8 cellular contexts compared by ENCODE assay signal in the genomic region with DNA sequence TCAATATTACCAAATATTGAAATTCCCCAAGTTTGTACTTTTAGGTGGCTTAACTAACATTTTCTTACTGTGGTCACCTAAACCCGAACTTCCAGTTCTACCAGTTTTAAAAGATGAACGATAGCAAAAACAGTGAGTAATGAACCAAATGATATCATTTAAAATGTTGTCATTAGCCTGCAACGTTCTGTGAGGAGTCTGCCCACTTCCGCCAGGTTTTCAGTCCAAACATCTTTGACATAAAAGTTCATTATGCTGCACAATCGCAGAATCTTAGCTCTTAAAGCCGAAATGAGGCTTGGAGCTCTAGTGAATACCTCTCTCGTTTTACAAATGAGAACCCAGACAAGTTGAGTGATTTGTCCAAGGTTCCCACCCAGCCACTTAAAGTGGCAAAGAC. TPM values are rescaled to one million over a fixed set of nuclear protein-coding genes. Genes with fewer than 3 reads are reported as not detected.
DNase-seq lines count a peak whose midpoint lies in the region; ATAC-seq and TF ChIP-seq lines count a peak whose summit lies in the region.

No MANE protein-coding gene starts in this region.

- H3K36me3 ChIP-seq in HCT116 (ENCODE audit: control insufficient read depth in 1 of 2, insufficient read depth in 2 of 2, low read length in 2 of 2) (peaks cover 0 to 3% of the 10 kb centered on the region in 2 experiments; a peak in 1 of 4 replicates), kidney epithelial cell (ENCODE audit: control insufficient read depth, insufficient read depth, low read length) (no peaks in the 10 kb centered on the region), thyroid gland (no peaks in the 10 kb centered on the region)

- 8 to 13% methylated on average over 7 of the region's 7 CpGs for WGBS in thyroid gland, 2 donors

- H3K9me2 ChIP-seq in HCT116 (ENCODE audit: insufficient read depth) = no peaks in the 10 kb centered on the region

- H3K27ac ChIP-seq in HCT116 (ENCODE audit: low read depth, low read length) (no peak overlapping the region), thyroid gland (peak overlapping the region; percentile 66 to 85 (median 72))

- no peaks in the 10 kb centered on the region for H3K9me3 Mint-ChIP-seq in activated naive CD8-positive, alpha-beta T cell treated with anti-CD3 and anti-CD28 coated beads, Interleukin-2, amount 50 U/mL, for 24 hours

- peak overlapping the region; percentile 88 for H3K4me3 Mint-ChIP-seq in activated naive CD8-positive, alpha-beta T cell treated with anti-CD3 and anti-CD28 coated beads, Interleukin-2, amount 50 U/mL, for 24 hours

- TF ChIP-seq CTCF in AG10803 (conservative IDR thresholded peaks at IDR 0.05; ENCODE audit: low read length) = no peak
- no peak for TF ChIP-seq CTCF in HCT116 (IDR thresholded peaks at IDR 0.05 in 2 of 3, conservative IDR thresholded peaks at IDR 0.05 in 1 of 3; ENCODE audit: borderline replicate concordance in 1 of 3, insufficient read depth in 1 of 3, low read depth in 2 of 3, low read length in 2 of 3)
- TF ChIP-seq CTCF in kidney epithelial cell (IDR thresholded peaks at IDR 0.05; ENCODE audit: insufficient read depth, low read length, poor library complexity, severe bottlenecking) = no peak
- TF ChIP-seq CTCF in thyroid gland (IDR thresholded peaks at IDR 0.05) = no peak

- H3K4me2 ChIP-seq in HCT116 (ENCODE audit: low read length) = peak overlapping the region; percentile 81

- intact Hi-C loops in HCT116 (cut with micrococcal nuclease) (no loop called here), thyroid gland (cut with DNase I) (loop anchor here (10.0 kb wide), 1 partner anchor 340 kb away; no protein-coding TSS in a partner anchor)

- POLR2A ChIA-PET in HCT116 (lab: Charles Lee) = no interaction called here

- peak overlapping the region; percentile 83 for H3K27ac Mint-ChIP-seq in activated naive CD8-positive, alpha-beta T cell treated with anti-CD3 and anti-CD28 coated beads, Interleukin-2, amount 50 U/mL, for 24 hours

- peaks cover 0 to 11% of the 10 kb centered on the region in 2 experiments; a peak in 2 of 4 replicates for H3K4me1 ChIP-seq in HCT116 (ENCODE audit: control insufficient read depth in 1 of 2, insufficient read depth in 2 of 2, low read length in 2 of 2)
- H3K4me1 ChIP-seq in thyroid gland = peaks cover 0 to 4% of the 10 kb centered on the region in 2 donors

- H3K4me3 ChIP-seq in AG10803 (ENCODE audit: low read length) (peak overlapping the region; percentile 75), HCT116 (replicated peaks in 1 of 2; ENCODE audit: low read depth in 1 of 2, low read length in 2 of 2) (peak overlapping the region; percentile 76 to 81), kidney epithelial cell (ENCODE audit: low read depth, low read length) (peak overlapping the region; percentile 67), thyroid gland (replicated peaks in 1 of 3) (peak overlapping the region in 2 of 3 donors; percentile 49 to 75)

- H3K79me2 ChIP-seq in HCT116 (ENCODE audit: insufficient read depth, low read length) = peaks cover 15% of the 10 kb centered on the region

- H3K27me3 Mint-ChIP-seq in activated naive CD8-positive, alpha-beta T cell treated with anti-CD3 and anti-CD28 coated beads, Interleukin-2, amount 50 U/mL, for 24 hours = peaks cover 2% of the 10 kb centered on the region

- no peaks in the 10 kb centered on the region for H3K27me3 ChIP-seq in HCT116 (ENCODE audit: insufficient read depth, low read length)
- H3K27me3 ChIP-seq in kidney epithelial cell (ENCODE audit: control insufficient read depth, insufficient read depth, low read length) = no peaks in the 10 kb centered on the region
- H3K27me3 ChIP-seq in thyroid gland = no peaks in the 10 kb centered on the region

- TF ChIP-seq RAD21 in HCT116 (IDR thresholded peaks at IDR 0.05; ENCODE audit: low read depth) = no peak

- H2AFZ ChIP-seq in HCT116 (ENCODE audit: low read depth, low read length, poor library complexity, severe bottlenecking) = no peak overlapping the region

- RAD21 ChIA-PET in HCT116 (lab: Charles Lee; ENCODE audit: low non-redundant PET in 1 of 2, low total read pairs in 2 of 2, uncharacterized antibody in 2 of 2, unreplicated experiment in 2 of 2) = no interaction called here

- H3K4me1 Mint-ChIP-seq in activated naive CD8-positive, alpha-beta T cell treated with anti-CD3 and anti-CD28 coated beads, Interleukin-2, amount 50 U/mL, for 24 hours = peaks cover 14% of the 10 kb centered on the region

- H3K9me3 ChIP-seq in HCT116 (ENCODE audit: control insufficient read depth in 1 of 2, insufficient read depth in 1 of 2, low read depth in 1 of 2, low read length in 2 of 2) = no peaks in the 10 kb centered on the region
- H3K9me3 ChIP-seq in thyroid gland = no peaks in the 10 kb centered on the region

- CTCF ChIA-PET in HCT116 (lab: Charles Lee) = no interaction called here

- peak; percentile 29 for DNase-seq in AG10803 (ENCODE audit: low read depth)
- DNase-seq in HCT116 (ENCODE audit: low read depth, low spot score) = no peak
- DNase-seq in activated naive CD8-positive, alpha-beta T cell treated with anti-CD3 and anti-CD28 coated beads, Interleukin-2, amount 50 U/mL, for 24 hours = no peak
- DNase-seq in kidney epithelial cell (ENCODE audit: low read depth) = no peak
- DNase-seq in thyroid gland = no peak
- DNase-seq in GM19238 (ENCODE audit: insufficient read length, low spot score) = no peak
- DNase-seq in activated CD4-positive, CD25-positive, alpha-beta regulatory T cell treated with anti-CD3 and anti-CD28 coated beads, Interleukin-2, amount 50 U/mL, for 72 hours = no peak

- no TSS peak for BruUV-seq in HCT116 (replicated peaks; lab: Mats Ljungman, UMichigan)

- peak overlapping the region; percentile 77 for H3K9ac ChIP-seq in HCT116 (ENCODE audit: low read length)

- peaks cover 3% of the 10 kb centered on the region for H3K36me3 Mint-ChIP-seq in activated naive CD8-positive, alpha-beta T cell treated with anti-CD3 and anti-CD28 coated beads, Interleukin-2, amount 50 U/mL, for 24 hours (ENCODE audit: low read depth)

- H4K20me1 ChIP-seq in HCT116 (ENCODE audit: insufficient read depth) = no peaks in the 10 kb centered on the region

- ATAC-seq in HCT116 = no peak
- ATAC-seq in activated naive CD8-positive, alpha-beta T cell treated with anti-CD3 and anti-CD28 coated beads, Interleukin-2, amount 50 U/mL, for 24 hours = no peak
- ATAC-seq in HG03045 (IDR thresholded peaks at IDR 0.05; ENCODE audit: unreplicated experiment) = no peak

- TF ChIP-seq POLR2A in HCT116 (IDR thresholded peaks at IDR 0.05; ENCODE audit: borderline replicate concordance, extremely low read depth, insufficient read depth, insufficient read length) (no peak), thyroid gland (IDR thresholded peaks at IDR 0.05) (no peak)

TF ChIP-seq in HCT116, 20 proteins besides CTCF, POLR2A, EP300 and RAD21 (continues in another document):
- TF ChIP-seq ATF3 (IDR thresholded peaks at IDR 0.05) (no peak), CBX3 (IDR thresholded peaks at IDR 0.05; ENCODE audit: low read depth) (no peak), SIN3A (IDR thresholded peaks at IDR 0.05; ENCODE audit: low read depth) (no peak), EZH2phosphoT487 (IDR thresholded peaks at IDR 0.05; ENCODE audit: borderline replicate concordance) (no peak), SP1 (IDR thresholded peaks at IDR 0.05; ENCODE audit: low read depth) (no peak), EGR1 (IDR thresholded peaks at IDR 0.05; ENCODE audit: low read depth) (no peak), CEBPB (IDR thresholded peaks at IDR 0.05; ENCODE audit: low read depth) (no peak), FOSL1 (IDR thresholded peaks at IDR 0.05; ENCODE audit: low read depth) (no peak), ZFX (IDR thresholded peaks at IDR 0.05) (no peak), EZH2 (IDR thresholded peaks at IDR 0.05) (no peak), YY1 (IDR thresholded peaks at IDR 0.05; ENCODE audit: extremely low read depth, insufficient replicate concordance, low read depth, low read length) (no peak), TCF7L2 (IDR thresholded peaks at IDR 0.05; ENCODE audit: borderline replicate concordance, extremely low read depth, insufficient read depth, insufficient read length) (no peak), REST (IDR thresholded peaks at IDR 0.05; ENCODE audit: low read depth) (no peak)

RNA-seq across cellular contexts. Expression of gene PIGA, which starts 0.8 kb away (rescaled TPM):
- total RNA-seq in HCT116 (2021; ENCODE audit: unreplicated experiment) (12.7 TPM), kidney epithelial cell (15.5 and 18.6 TPM in 2 replicates), thyroid gland (10 to 100 TPM; 12.1 to 27.2 (median 15.4) TPM)
- 5.5 and 6.0 TPM in 2 replicates for polyA plus RNA-seq in HCT116 (2012)

RNA-seq across cellular contexts. Expression of gene ASB11, which starts 19.1 kb away (rescaled TPM):
- not detected for total RNA-seq in HCT116 (2021; ENCODE audit: unreplicated experiment)
- polyA plus RNA-seq in HCT116 (2012) = not detected in 2 replicates
- total RNA-seq in kidney epithelial cell = not detected in 2 replicates
- under 1 TPM in 1 of 4 donors, not detected in 3; 0.20 TPM for total RNA-seq in thyroid gland

RNA-seq across cellular contexts. Expression of gene VEGFD, which starts 49.7 kb away (rescaled TPM):
- total RNA-seq in HCT116 (2021; ENCODE audit: unreplicated experiment) (0.37 TPM), kidney epithelial cell (not detected in 2 replicates), thyroid gland (1 to 10 TPM; 1.7 to 7.4 (median 1.9) TPM)
- polyA plus RNA-seq in HCT116 (2012) = 0.05 and 0.07 TPM in 2 replicates
